ENCODE assay signal across 11 cellular contexts in genomic region chr3:12273045-12273695, GRCh38. TPM values are rescaled to one million over a fixed set of nuclear protein-coding genes. Genes with fewer than 3 reads are reported as not detected.
DNase-seq lines count a peak whose midpoint lies in the region; ATAC-seq and TF ChIP-seq lines count a peak whose summit lies in the region.
"Had no signal": no experiment of that assay in that cellular context is flagged by ENCODE, and none has a peak within 500 bp of the region (broad histone marks: within the 10 kb centered on the region; RNA-seq: fewer than 3 reads in every experiment).

No MANE protein-coding gene starts in this region.

- H3K27me3 Mint-ChIP-seq in neural progenitor cell (ENCODE audit: insufficient read depth, low read depth) = peaks cover 3% of the 10 kb centered on the region

- no peaks in the 10 kb centered on the region for H3K9me3 ChIP-seq in neural progenitor cell (ENCODE audit: low read depth)

- H4K20me1 ChIP-seq in neural progenitor cell (ENCODE audit: low read depth) = no peaks in the 10 kb centered on the region

- H3K79me2 ChIP-seq in neural progenitor cell (ENCODE audit: low read depth) = no peaks in the 10 kb centered on the region

- H3K4me3 Mint-ChIP-seq in neural progenitor cell = no peak overlapping the region
- H3K4me3 Mint-ChIP-seq: activated naive CD4-positive, alpha-beta T cell treated with anti-CD3 and anti-CD28 coated beads, Interleukin-2, amount 50 U/mL, for 24 hours had no signal

- no peaks in the 10 kb centered on the region for H3K4me1 ChIP-seq in neural progenitor cell

- no peaks in the 10 kb centered on the region for H3F3A ChIP-seq in neural progenitor cell (ENCODE audit: low read depth)

- no peak for TF ChIP-seq CTCF in neural progenitor cell (IDR thresholded peaks at IDR 0.05)

- H3K27me3 ChIP-seq in neural progenitor cell = no peaks in the 10 kb centered on the region

- no peaks in the 10 kb centered on the region for H3K36me3 Mint-ChIP-seq in neural progenitor cell
- H3K36me3 Mint-ChIP-seq: activated naive CD4-positive, alpha-beta T cell treated with anti-CD3 and anti-CD28 coated beads, Interleukin-2, amount 50 U/mL, for 24 hours had no signal

- H3K27ac Mint-ChIP-seq in neural progenitor cell = no peak overlapping the region
- H3K27ac Mint-ChIP-seq: activated naive CD4-positive, alpha-beta T cell treated with anti-CD3 and anti-CD28 coated beads, Interleukin-2, amount 50 U/mL, for 24 hours had no signal

- H3K36me3 ChIP-seq in neural progenitor cell = no peaks in the 10 kb centered on the region

- H3K4me3 ChIP-seq in neural progenitor cell = no peak overlapping the region

- peaks cover 2% of the 10 kb centered on the region for H3K4me1 Mint-ChIP-seq in neural progenitor cell
- H3K4me1 Mint-ChIP-seq: activated naive CD4-positive, alpha-beta T cell treated with anti-CD3 and anti-CD28 coated beads, Interleukin-2, amount 50 U/mL, for 24 hours had no signal

- DNase-seq in epidermal melanocyte (ENCODE audit: insufficient read length, low spot score) = peak; percentile 19
- no peak for DNase-seq in activated effector memory CD4-positive, alpha-beta T cell treated with anti-CD3 and anti-CD28 coated beads, Interleukin-2, amount 50 U/mL, for 16 hours
- DNase-seq in NCI-H1417 (lab: John Stamatoyannopoulos, UW) = no peak
- no peak for DNase-seq in NCI-H748 (lab: John Stamatoyannopoulos, UW; ENCODE audit: unreplicated experiment)
- DNase-seq in neural progenitor cell (ENCODE audit: low spot score) = no peak
- DNase-seq: DMS79 treated with DMSO at 0.1 percent for 48 hours, NCI-H187 had no signal

- ATAC-seq in GM18517 (IDR thresholded peaks at IDR 0.05; ENCODE audit: unreplicated experiment) (peak; percentile 97), GM21390 (IDR thresholded peaks at IDR 0.05; ENCODE audit: unreplicated experiment) (peak; percentile 98), HG03064 (IDR thresholded peaks at IDR 0.05; ENCODE audit: low read depth, unreplicated experiment) (peak; percentile 86)

- H3K4me2 ChIP-seq in neural progenitor cell = no peak overlapping the region

- no peak overlapping the region for H3K27ac ChIP-seq in neural progenitor cell

- no peak overlapping the region for H3K9ac ChIP-seq in neural progenitor cell

- H2AFZ ChIP-seq in neural progenitor cell (replicated peaks) = no peak overlapping the region

- no peaks in the 10 kb centered on the region for H3K9me3 Mint-ChIP-seq in neural progenitor cell
- H3K9me3 Mint-ChIP-seq: activated naive CD4-positive, alpha-beta T cell treated with anti-CD3 and anti-CD28 coated beads, Interleukin-2, amount 50 U/mL, for 24 hours had no signal

RNA-seq across cellular contexts. Expression of gene PPARG, which starts 15.7 kb away (rescaled TPM):
- 0.50 TPM in 1 of 2 replicates, not detected in the other for total RNA-seq in neural progenitor cell (ENCODE audit: low replicate concordance)
